In the genomic region with DNA sequence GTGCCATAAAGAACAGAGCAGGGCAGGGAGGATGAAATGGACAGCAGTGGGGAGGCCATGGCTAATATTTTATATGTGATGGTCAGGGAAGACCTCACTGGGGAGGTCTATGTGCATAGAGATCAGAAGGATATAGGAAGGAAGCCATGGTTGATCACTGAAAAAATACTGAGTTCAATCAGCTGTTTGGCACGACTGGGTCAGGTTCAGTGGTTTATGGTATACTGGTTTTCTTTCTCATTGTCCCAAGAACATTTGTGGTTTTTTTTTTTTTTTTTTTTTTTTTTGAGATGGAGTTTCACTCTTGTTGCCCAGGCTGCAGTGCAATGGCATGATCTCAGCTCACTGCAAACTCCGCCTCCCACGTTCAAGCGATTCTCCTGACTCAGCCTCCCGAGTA, we compare ENCODE assay signal across 22 cellular contexts.
DNase-seq lines count a peak whose midpoint lies in the region; ATAC-seq and TF ChIP-seq lines count a peak whose summit lies in the region.
"Had no signal": no experiment of that assay in that cellular context is flagged by ENCODE, and none has a peak within 500 bp of the region (broad histone marks: within the 10 kb centered on the region; RNA-seq: fewer than 3 reads in every experiment).

No MANE protein-coding gene starts in this region.

- H3K27ac ChIP-seq in KMS-11 (no peak overlapping the region), neural progenitor cell (no peak overlapping the region)
- H3K27ac ChIP-seq: Peyer's patch had no signal

- H3K27me3 ChIP-seq in KMS-11 (ENCODE audit: insufficient read depth, low read depth) (no peaks in the 10 kb centered on the region), neural progenitor cell (no peaks in the 10 kb centered on the region)
- H3K27me3 ChIP-seq: Peyer's patch had no signal

- no peak overlapping the region for H3K4me3 Mint-ChIP-seq in neural progenitor cell
- no peak overlapping the region for H3K4me3 Mint-ChIP-seq in stimulated activated naive B cell treated with anti-CD40 and anti-IgM and Interleukin-4, amounts not matched to agents 10 μg/mL and 1 μg/mL and 100 μg/mL, for 72 hours
- H3K4me3 Mint-ChIP-seq: CD4-positive, alpha-beta memory T cell; IgD-negative memory B cell had no signal

- TF ChIP-seq CTCF in KMS-11 (conservative IDR thresholded peaks at IDR 0.05; ENCODE audit: low read depth, low read length): no peak
- no peak for TF ChIP-seq CTCF in astrocyte of the spinal cord (IDR thresholded peaks at IDR 0.05; ENCODE audit: low read depth, low read length)
- no peak for TF ChIP-seq CTCF in neural progenitor cell (IDR thresholded peaks at IDR 0.05)

- H3K4me2 ChIP-seq in KMS-11 (peak overlapping the region; percentile 73), neural progenitor cell (no peak overlapping the region)

- H4K20me1 ChIP-seq in KMS-11 (ENCODE audit: insufficient read depth): no peaks in the 10 kb centered on the region
- no peaks in the 10 kb centered on the region for H4K20me1 ChIP-seq in neural progenitor cell (ENCODE audit: low read depth)

- no peaks in the 10 kb centered on the region for H3K9me3 Mint-ChIP-seq in neural progenitor cell
- peaks cover 0 to 2% of the 10 kb centered on the region in 2 donors for H3K9me3 Mint-ChIP-seq in stimulated activated naive B cell treated with anti-CD40 and anti-IgM and Interleukin-4, amounts not matched to agents 10 μg/mL and 1 μg/mL and 100 μg/mL, for 72 hours
- H3K9me3 Mint-ChIP-seq: CD4-positive, alpha-beta memory T cell; IgD-negative memory B cell had no signal

- H3K79me2 ChIP-seq in KMS-11 (ENCODE audit: insufficient read depth, low read depth): no peaks in the 10 kb centered on the region
- H3K79me2 ChIP-seq in neural progenitor cell (ENCODE audit: low read depth): no peaks in the 10 kb centered on the region

- H3K4me3 ChIP-seq in KMS-11 (IDR thresholded peaks at IDR 0.05; ENCODE audit: insufficient read depth, low read depth, low read length) (no peak overlapping the region), astrocyte of the spinal cord (ENCODE audit: low read depth, low read length) (no peak overlapping the region), neural progenitor cell (no peak overlapping the region)
- H3K4me3 ChIP-seq: Peyer's patch had no signal

- no peaks in the 10 kb centered on the region for H3K4me1 Mint-ChIP-seq in neural progenitor cell
- H3K4me1 Mint-ChIP-seq in stimulated activated naive B cell treated with anti-CD40 and anti-IgM and Interleukin-4, amounts not matched to agents 10 μg/mL and 1 μg/mL and 100 μg/mL, for 72 hours: peaks cover 9 to 17% of the 10 kb centered on the region in 2 donors

- H3K9me3 ChIP-seq in neural progenitor cell (ENCODE audit: low read depth): no peaks in the 10 kb centered on the region
- H3K9me3 ChIP-seq: Peyer's patch had no signal

- peaks cover 5% of the 10 kb centered on the region for H3K27me3 Mint-ChIP-seq in neural progenitor cell (ENCODE audit: insufficient read depth, low read depth)
- H3K27me3 Mint-ChIP-seq in stimulated activated naive B cell treated with anti-CD40 and anti-IgM and Interleukin-4, amounts not matched to agents 10 μg/mL and 1 μg/mL and 100 μg/mL, for 72 hours: no peaks in the 10 kb centered on the region
- H3K27me3 Mint-ChIP-seq: CD4-positive, alpha-beta memory T cell; IgD-negative memory B cell had no signal

- peaks cover 2% of the 10 kb centered on the region for H3K36me3 Mint-ChIP-seq in neural progenitor cell
- peaks cover 0 to 5% of the 10 kb centered on the region in 2 donors for H3K36me3 Mint-ChIP-seq in stimulated activated naive B cell treated with anti-CD40 and anti-IgM and Interleukin-4, amounts not matched to agents 10 μg/mL and 1 μg/mL and 100 μg/mL, for 72 hours
- H3K36me3 Mint-ChIP-seq: CD4-positive, alpha-beta memory T cell; IgD-negative memory B cell had no signal

- no peak overlapping the region for H3K9ac ChIP-seq in KMS-11
- H3K9ac ChIP-seq in neural progenitor cell: no peak overlapping the region

- H3K36me3 ChIP-seq in KMS-11 (ENCODE audit: insufficient read depth) (no peaks in the 10 kb centered on the region), neural progenitor cell (no peaks in the 10 kb centered on the region)
- H3K36me3 ChIP-seq: Peyer's patch had no signal

- ATAC-seq in GM18909 (IDR thresholded peaks at IDR 0.05; ENCODE audit: poor library complexity, unreplicated experiment): no peak
- no peak for ATAC-seq in stimulated activated naive B cell treated with anti-CD40 and anti-IgM and Interleukin-4, amounts not matched to agents 10 μg/mL and 1 μg/mL and 100 μg/mL, for 72 hours (replicated peaks)
- ATAC-seq: SK-N-SH treated with all-trans-retinoic acid at 6 μM for 48 hours had no signal

- DNase-seq in MV-4-11 (lab: John Stamatoyannopoulos, UW) (peak; percentile 41), astrocyte of the spinal cord (ENCODE audit: low read depth, low spot score) (peak; percentile 33), neural progenitor cell (ENCODE audit: low spot score) (no peak), SK-N-DZ (ENCODE audit: low spot score) (no peak)
- no peak for DNase-seq in stimulated activated naive B cell treated with anti-CD40 and anti-IgM and Interleukin-4, amounts not matched to agents 10 μg/mL and 1 μg/mL and 100 μg/mL, for 72 hours
- DNase-seq: C1 segment of cervical spinal cord; CD4-positive, alpha-beta memory T cell; COR-L47; DMS53; HCEC 1CT; NCI-H1048; NCI-H1417 treated with DMSO at 0.1 percent for 48 hours; NCI-H1694 treated with DMSO at 0.1 percent for 48 hours; NCI-H2081; NCI-H2227 treated with DMSO at 0.1 percent for 48 hours; NCI-H526 treated with DMSO at 0.1 percent for 48 hours; SIG-M5 had no signal

- peak overlapping the region; percentile 20 for H3K27ac Mint-ChIP-seq in neural progenitor cell
- H3K27ac Mint-ChIP-seq in stimulated activated naive B cell treated with anti-CD40 and anti-IgM and Interleukin-4, amounts not matched to agents 10 μg/mL and 1 μg/mL and 100 μg/mL, for 72 hours: no peak overlapping the region
- H3K27ac Mint-ChIP-seq: CD4-positive, alpha-beta memory T cell had no signal

- in situ Hi-C loops in astrocyte of the spinal cord (cut with HindIII; ENCODE audit: low sequenced_read_pairs): no loop called here

- H2AFZ ChIP-seq in KMS-11 (ENCODE audit: low read depth): no peak overlapping the region
- H2AFZ ChIP-seq in neural progenitor cell (replicated peaks): no peak overlapping the region

- H3F3A ChIP-seq in neural progenitor cell (ENCODE audit: low read depth): no peaks in the 10 kb centered on the region

- H3K4me1 ChIP-seq in KMS-11 (ENCODE audit: low read depth, poor library complexity, severe bottlenecking): peaks cover 14% of the 10 kb centered on the region
- peaks cover 3% of the 10 kb centered on the region for H3K4me1 ChIP-seq in neural progenitor cell
- H3K4me1 ChIP-seq: Peyer's patch had no signal

Comparison
In these comparisons a context has a peak if more than half of its experiments do, and no peak if none do; other contexts are left out.
1. DNase-seq: peak in MV-4-11 (single experiment) and astrocyte of the spinal cord (single experiment); none in neural progenitor cell (single experiment), SK-N-DZ (single experiment) and stimulated activated naive B cell treated with anti-CD40 and anti-IgM and Interleukin-4, amounts not matched to agents 10 μg/mL and 1 μg/mL and 100 μg/mL, for 72 hours (single experiment).